ENCODE assay signal across 31 cellular contexts in genomic region chr14:68801631-68802030, GRCh38. TPM values are rescaled to one million over a fixed set of nuclear protein-coding genes. Genes with fewer than 3 reads are reported as not detected.
DNase-seq lines count a peak whose midpoint lies in the region; ATAC-seq, FAIRE-seq and TF ChIP-seq lines count a peak whose summit lies in the region.
"Had no signal": no experiment of that assay in that cellular context is flagged by ENCODE, and none has a peak within 500 bp of the region (broad histone marks: within the 10 kb centered on the region; RNA-seq: fewer than 3 reads in every experiment).

No MANE protein-coding gene starts in this region.

- POLR2A ChIA-PET in activated CD8-positive, alpha-beta T cell treated with anti-CD3 and anti-CD28 coated beads for 36 hours (lab: Charles Lee), result interaction anchor here (1.0 to 3.7 kb wide), 4 partner anchors 10 to 17 kb away, joined by 4 to 21 read pairs (median 6); no protein-coding TSS in a partner anchor
- POLR2A ChIA-PET in activated CD8-positive, alpha-beta T cell treated with anti-CD3 and anti-CD28 coated beads, Interleukin-2, amount 10 ng/mL, durations not matched to agents 7 days and 5 days (lab: Charles Lee), result interaction anchor here (2.5 kb wide), 1 partner anchor 15 kb away, joined by 12 read pairs; no protein-coding TSS in a partner anchor

- H3K9me3 ChIP-seq in neural progenitor cell (ENCODE audit: low read depth), result no peaks in the 10 kb centered on the region
- H3K9me3 ChIP-seq: testis had no signal

- ATAC-seq in activated CD8-positive, alpha-beta T cell treated with anti-CD3 and anti-CD28 coated beads for 36 hours, result no peak
- no peak for ATAC-seq in activated CD8-positive, alpha-beta T cell treated with anti-CD3 and anti-CD28 coated beads, Interleukin-2, amount 10 ng/mL, durations not matched to agents 7 days and 5 days
- no peak for ATAC-seq in activated naive CD8-positive, alpha-beta T cell treated with anti-CD3 and anti-CD28 coated beads, Interleukin-2, amount 50 U/mL, for 24 hours
- ATAC-seq in Right ventricle myocardium superior (ENCODE audit: poor library complexity) (no peak), HG03196 (IDR thresholded peaks at IDR 0.05; ENCODE audit: unreplicated experiment) (no peak)
- ATAC-seq: activated CD8-positive, alpha-beta memory T cell treated with anti-CD3 and anti-CD28 coated beads, Interleukin-2, amount 10 ng/mL, durations not matched to agents 7 days and 5 days; naive thymus-derived CD8-positive, alpha-beta T cell had no signal

- no peak overlapping the region for H3K9ac ChIP-seq in neural progenitor cell

- no peaks in the 10 kb centered on the region for H3K36me3 ChIP-seq in neural progenitor cell
- H3K36me3 ChIP-seq: Peyer's patch had no signal

- no peaks in the 10 kb centered on the region for H4K20me1 ChIP-seq in neural progenitor cell (ENCODE audit: low read depth)

- no peak overlapping the region for H3K4me3 ChIP-seq in neural progenitor cell
- H3K4me3 ChIP-seq: hepatocyte, Peyer's patch, testis had no signal

- peaks cover 16% of the 10 kb centered on the region for H3K36me3 Mint-ChIP-seq in activated CD8-positive, alpha-beta T cell treated with anti-CD3 and anti-CD28 coated beads for 36 hours (ENCODE audit: low read depth)
- H3K36me3 Mint-ChIP-seq in activated CD8-positive, alpha-beta T cell treated with anti-CD3 and anti-CD28 coated beads, Interleukin-2, amount 10 ng/mL, durations not matched to agents 7 days and 5 days (ENCODE audit: low read depth), result peaks cover 29% of the 10 kb centered on the region
- H3K36me3 Mint-ChIP-seq in activated naive CD8-positive, alpha-beta T cell treated with anti-CD3 and anti-CD28 coated beads, Interleukin-2, amount 50 U/mL, for 24 hours (ENCODE audit: low read depth), result peaks cover 20% of the 10 kb centered on the region
- H3K36me3 Mint-ChIP-seq in osteocyte (ENCODE audit: unreplicated experiment) (peaks cover 14% of the 10 kb centered on the region), neural progenitor cell (peaks cover 19% of the 10 kb centered on the region)

- CTCF ChIA-PET in activated CD8-positive, alpha-beta T cell treated with anti-CD3 and anti-CD28 coated beads for 36 hours (lab: Charles Lee), result interaction anchor here (0.7 to 5.8 kb wide), 2 partner anchors 14 to 88 kb away, joined by 3 to 44 read pairs; no protein-coding TSS in a partner anchor
- CTCF ChIA-PET in activated CD8-positive, alpha-beta T cell treated with anti-CD3 and anti-CD28 coated beads, Interleukin-2, amount 10 ng/mL, durations not matched to agents 7 days and 5 days (lab: Charles Lee), result interaction anchor here (0.6 to 1.4 kb wide), 6 partner anchors 8 to 1203 kb away, joined by 3 to 10 read pairs (median 3); no protein-coding TSS in a partner anchor

- no peaks in the 10 kb centered on the region for H3K27me3 ChIP-seq in neural progenitor cell
- H3K27me3 ChIP-seq: hepatocyte, Peyer's patch, testis had no signal

- H3K4me1 ChIP-seq in neural progenitor cell, result peaks cover 13% of the 10 kb centered on the region

- DNase-seq in activated CD8-positive, alpha-beta T cell treated with anti-CD3 and anti-CD28 coated beads for 36 hours, result no peak
- DNase-seq in activated CD8-positive, alpha-beta T cell treated with anti-CD3 and anti-CD28 coated beads, Interleukin-2, amount 10 ng/mL, durations not matched to agents 7 days and 5 days, result no peak
- DNase-seq in GM19239 (ENCODE audit: insufficient read length, low spot score), result no peak
- no peak for DNase-seq in activated naive CD8-positive, alpha-beta T cell treated with anti-CD3 and anti-CD28 coated beads, Interleukin-2, amount 50 U/mL, for 24 hours
- no peak for DNase-seq in osteocyte (ENCODE audit: extremely low spot score, unreplicated experiment)
- no peak for DNase-seq in neural progenitor cell (ENCODE audit: low spot score)
- no peak for DNase-seq in Right ventricle myocardium superior
- DNase-seq: activated CD4-positive, alpha-beta T cell treated with anti-CD3 and anti-CD28 coated beads for 4 hours; activated CD8-positive, alpha-beta memory T cell treated with anti-CD3 and anti-CD28 coated beads, Interleukin-2, amount 10 ng/mL, durations not matched to agents 7 days and 5 days; activated naive CD4-positive, alpha-beta T cell treated with anti-CD3 and anti-CD28 coated beads, Interleukin-2, amount 50 U/mL, for 16 hours; AML-193; anterior cingulate cortex; CD8-positive, alpha-beta memory T cell; DMS153; effector CD4-positive, alpha-beta T cell; HCEC 1CT; Karpas-422; kidney glomerular epithelial cell; midbrain; naive thymus-derived CD8-positive, alpha-beta T cell; NCI-H1417 treated with DMSO at 0.1 percent for 48 hours; NCI-H2081; NCI-H345; stimulated activated CD4-positive, alpha-beta T cell treated with anti-CD3 and anti-CD28 coated beads, Interleukin-4, amount 100 ng/mL, for 24 hours; testis had no signal

- peaks cover 20% of the 10 kb centered on the region for H3K9me3 Mint-ChIP-seq in activated CD8-positive, alpha-beta T cell treated with anti-CD3 and anti-CD28 coated beads for 36 hours
- peaks cover 43% of the 10 kb centered on the region for H3K9me3 Mint-ChIP-seq in activated CD8-positive, alpha-beta T cell treated with anti-CD3 and anti-CD28 coated beads, Interleukin-2, amount 10 ng/mL, durations not matched to agents 7 days and 5 days (ENCODE audit: insufficient read depth)
- H3K9me3 Mint-ChIP-seq in activated naive CD8-positive, alpha-beta T cell treated with anti-CD3 and anti-CD28 coated beads, Interleukin-2, amount 50 U/mL, for 24 hours, result peaks cover 29% of the 10 kb centered on the region
- H3K9me3 Mint-ChIP-seq in osteocyte (ENCODE audit: unreplicated experiment) (peaks cover 19% of the 10 kb centered on the region), neural progenitor cell (peaks cover 50% of the 10 kb centered on the region)

- peak; percentile 44 for FAIRE-seq in GM19239 (lab: Jason Lieb, UNC)
- FAIRE-seq: A204.1, colon had no signal

- H3K4me3 Mint-ChIP-seq in activated CD8-positive, alpha-beta T cell treated with anti-CD3 and anti-CD28 coated beads for 36 hours, result no peak overlapping the region
- no peak overlapping the region for H3K4me3 Mint-ChIP-seq in activated CD8-positive, alpha-beta T cell treated with anti-CD3 and anti-CD28 coated beads, Interleukin-2, amount 10 ng/mL, durations not matched to agents 7 days and 5 days
- H3K4me3 Mint-ChIP-seq in activated naive CD8-positive, alpha-beta T cell treated with anti-CD3 and anti-CD28 coated beads, Interleukin-2, amount 50 U/mL, for 24 hours, result peak overlapping the region; percentile 37
- H3K4me3 Mint-ChIP-seq in osteocyte (ENCODE audit: unreplicated experiment) (no peak overlapping the region), neural progenitor cell (no peak overlapping the region)
- H3K4me3 Mint-ChIP-seq: activated CD8-positive, alpha-beta memory T cell treated with anti-CD3 and anti-CD28 coated beads, Interleukin-2, amount 10 ng/mL, durations not matched to agents 7 days and 5 days; naive thymus-derived CD8-positive, alpha-beta T cell; T-helper 2 cell treated with Interferon-gamma antibody and Interleukin-4, amounts not matched to agents 5 μg/mL and 100 μg/mL, for 36 hours had no signal

- intact Hi-C loops in activated CD8-positive, alpha-beta T cell treated with anti-CD3 and anti-CD28 coated beads for 36 hours (cut with micrococcal nuclease), result no loop called here
- intact Hi-C loops in Right ventricle myocardium superior (cut with DNase I), result no loop called here

- no peak overlapping the region for H3K4me2 ChIP-seq in neural progenitor cell
- H3K4me2 ChIP-seq: hepatocyte had no signal

- no peak overlapping the region for H3K27ac ChIP-seq in neural progenitor cell
- H3K27ac ChIP-seq: hepatocyte, Peyer's patch, testis had no signal

- peaks cover 50% of the 10 kb centered on the region for H3K4me1 Mint-ChIP-seq in activated CD8-positive, alpha-beta T cell treated with anti-CD3 and anti-CD28 coated beads for 36 hours (ENCODE audit: low read depth)
- H3K4me1 Mint-ChIP-seq in activated CD8-positive, alpha-beta T cell treated with anti-CD3 and anti-CD28 coated beads, Interleukin-2, amount 10 ng/mL, durations not matched to agents 7 days and 5 days (ENCODE audit: low read depth), result peaks cover 29% of the 10 kb centered on the region
- peaks cover 63% of the 10 kb centered on the region for H3K4me1 Mint-ChIP-seq in activated naive CD8-positive, alpha-beta T cell treated with anti-CD3 and anti-CD28 coated beads, Interleukin-2, amount 50 U/mL, for 24 hours
- H3K4me1 Mint-ChIP-seq in osteocyte (ENCODE audit: unreplicated experiment), result peaks cover 59% of the 10 kb centered on the region
- peaks cover 18% of the 10 kb centered on the region for H3K4me1 Mint-ChIP-seq in neural progenitor cell

- H3K27me3 Mint-ChIP-seq in activated CD8-positive, alpha-beta T cell treated with anti-CD3 and anti-CD28 coated beads for 36 hours, result no peaks in the 10 kb centered on the region
- no peaks in the 10 kb centered on the region for H3K27me3 Mint-ChIP-seq in activated CD8-positive, alpha-beta T cell treated with anti-CD3 and anti-CD28 coated beads, Interleukin-2, amount 10 ng/mL, durations not matched to agents 7 days and 5 days (ENCODE audit: low read depth)
- H3K27me3 Mint-ChIP-seq in activated naive CD8-positive, alpha-beta T cell treated with anti-CD3 and anti-CD28 coated beads, Interleukin-2, amount 50 U/mL, for 24 hours, result no peaks in the 10 kb centered on the region
- H3K27me3 Mint-ChIP-seq in osteocyte (ENCODE audit: unreplicated experiment) (no peaks in the 10 kb centered on the region), neural progenitor cell (ENCODE audit: insufficient read depth, low read depth) (peaks cover 4% of the 10 kb centered on the region)
- H3K27me3 Mint-ChIP-seq: activated CD8-positive, alpha-beta memory T cell treated with anti-CD3 and anti-CD28 coated beads, Interleukin-2, amount 10 ng/mL, durations not matched to agents 7 days and 5 days; CD8-positive, alpha-beta memory T cell; naive thymus-derived CD8-positive, alpha-beta T cell had no signal

- H3K79me2 ChIP-seq in neural progenitor cell (ENCODE audit: low read depth), result no peaks in the 10 kb centered on the region

- no peak overlapping the region for H2AFZ ChIP-seq in neural progenitor cell (replicated peaks)
- H2AFZ ChIP-seq: hepatocyte had no signal

- TF ChIP-seq CTCF in activated CD8-positive, alpha-beta T cell treated with anti-CD3 and anti-CD28 coated beads for 36 hours (IDR thresholded peaks at IDR 0.05), result no peak
- TF ChIP-seq CTCF in osteocyte (IDR thresholded peaks at IDR 0.05), result no peak
- TF ChIP-seq CTCF in neural progenitor cell (IDR thresholded peaks at IDR 0.05), result no peak

- H3F3A ChIP-seq in neural progenitor cell (ENCODE audit: low read depth), result peaks cover 15% of the 10 kb centered on the region

- peak overlapping the region; percentile 56 for H3K27ac Mint-ChIP-seq in activated CD8-positive, alpha-beta T cell treated with anti-CD3 and anti-CD28 coated beads for 36 hours
- no peak overlapping the region for H3K27ac Mint-ChIP-seq in activated CD8-positive, alpha-beta T cell treated with anti-CD3 and anti-CD28 coated beads, Interleukin-2, amount 10 ng/mL, durations not matched to agents 7 days and 5 days
- H3K27ac Mint-ChIP-seq in activated naive CD8-positive, alpha-beta T cell treated with anti-CD3 and anti-CD28 coated beads, Interleukin-2, amount 50 U/mL, for 24 hours, result peak overlapping the region; percentile 8
- H3K27ac Mint-ChIP-seq in osteocyte (ENCODE audit: unreplicated experiment) (peak overlapping the region; percentile 100), neural progenitor cell (no peak overlapping the region)
- H3K27ac Mint-ChIP-seq: activated CD8-positive, alpha-beta memory T cell treated with anti-CD3 and anti-CD28 coated beads, Interleukin-2, amount 10 ng/mL, durations not matched to agents 7 days and 5 days; T-helper 2 cell treated with Interferon-gamma antibody and Interleukin-4, amounts not matched to agents 5 μg/mL and 100 μg/mL, for 36 hours had no signal

RNA-seq across cellular contexts. Expression of gene ZFP36L1, which starts 8.8 kb away (rescaled TPM):
- 10 to 100 TPM; 57.4 to 60.6 TPM for total RNA-seq in activated CD8-positive, alpha-beta T cell treated with anti-CD3 and anti-CD28 coated beads for 36 hours
- total RNA-seq in activated CD8-positive, alpha-beta T cell treated with anti-CD3 and anti-CD28 coated beads, Interleukin-2, amount 10 ng/mL, durations not matched to agents 7 days and 5 days, result 10 to 100 TPM; 63.3 to 73.2 TPM
- total RNA-seq in osteocyte (311 and 352 TPM in 2 replicates), neural progenitor cell (ENCODE audit: low replicate concordance) (42.9 and 95.5 TPM in 2 replicates), Right ventricle myocardium superior (45.5 TPM)

Comparison
In these comparisons a context has a peak if more than half of its experiments do, and no peak if none do; other contexts are left out.
1. H3K27ac Mint-ChIP-seq: peak in activated CD8-positive, alpha-beta T cell treated with anti-CD3 and anti-CD28 coated beads for 36 hours (single experiment), activated naive CD8-positive, alpha-beta T cell treated with anti-CD3 and anti-CD28 coated beads, Interleukin-2, amount 50 U/mL, for 24 hours (single experiment) and osteocyte (single experiment); none in activated CD8-positive, alpha-beta T cell treated with anti-CD3 and anti-CD28 coated beads, Interleukin-2, amount 10 ng/mL, durations not matched to agents 7 days and 5 days (single experiment) and neural progenitor cell (single experiment).